ENCODE assay signal across 28 cellular contexts in the genomic region with DNA sequence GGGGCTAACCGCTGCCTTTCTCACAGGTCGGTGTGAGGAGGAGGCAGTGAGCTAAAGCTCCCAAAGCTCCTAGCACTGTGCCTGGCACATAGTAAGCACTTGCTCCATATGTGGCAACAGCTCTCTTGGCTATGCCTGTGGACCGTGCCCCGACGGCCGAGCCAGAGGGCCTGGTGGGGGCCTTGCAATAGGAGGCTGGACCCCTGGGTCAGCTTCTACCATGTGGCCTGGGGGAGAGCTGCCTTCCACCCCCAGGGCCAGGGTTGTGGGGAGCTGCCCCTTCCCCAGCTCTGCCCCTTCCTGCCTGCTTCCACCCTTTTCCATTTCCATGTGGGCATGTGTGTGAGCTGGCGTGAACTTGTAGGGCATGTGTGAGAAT. TPM values are rescaled to one million over a fixed set of nuclear protein-coding genes. Genes with fewer than 3 reads are reported as not detected.
DNase-seq lines count a peak whose midpoint lies in the region; ATAC-seq and TF ChIP-seq lines count a peak whose summit lies in the region.
"Had no signal": no experiment of that assay in that cellular context is flagged by ENCODE, and none has a peak within 500 bp of the region (broad histone marks: within the 10 kb centered on the region; RNA-seq: fewer than 3 reads in every experiment).

No MANE protein-coding gene starts in this region.

- in situ Hi-C loops in IMR-90 (cut with MboI; ENCODE audit: low sequenced_read_pairs) = no loop called here

- H2AFZ ChIP-seq in IMR-90 (replicated peaks; ENCODE audit: low read length, poor library complexity) = peak overlapping the region; percentile 32

- no peak overlapping the region for H2BK5ac ChIP-seq in IMR-90 (ENCODE audit: low read depth, low read length, poor library complexity, severe bottlenecking)

- TF ChIP-seq POLR2A in IMR-90 (IDR thresholded peaks at IDR 0.05; ENCODE audit: low read depth, low read length) = no peak
- no peak for TF ChIP-seq POLR2A in NB4 (IDR thresholded peaks at IDR 0.05; ENCODE audit: extremely low read depth, insufficient read length)
- TF ChIP-seq POLR2A in spleen (IDR thresholded peaks at IDR 0.05) = no peak

- H2BK20ac ChIP-seq in IMR-90 (ENCODE audit: low read depth, low read length) = no peak overlapping the region

- TF ChIP-seq CTCF in IMR-90 (conservative IDR thresholded peaks at IDR 0.05; ENCODE audit: low read depth, low read length) (no peak), NB4 (IDR thresholded peaks at IDR 0.05; ENCODE audit: low read depth, low read length) (no peak), RWPE1 (conservative IDR thresholded peaks at IDR 0.05; ENCODE audit: low read depth) (no peak), spleen (IDR thresholded peaks at IDR 0.05 in 8 of 11, conservative IDR thresholded peaks at IDR 0.05 in 3 of 11) (no peak)

- H2AK5ac ChIP-seq in IMR-90 (ENCODE audit: low read depth, low read length) = no peak overlapping the region

- no peak overlapping the region for H3K4me2 ChIP-seq in IMR-90 (ENCODE audit: low read depth, low read length)
- H3K4me2 ChIP-seq: BLaER1 had no signal

- no peak overlapping the region for H3K4ac ChIP-seq in IMR-90 (ENCODE audit: low read depth, low read length)

- no peak for TF ChIP-seq RAD21 in IMR-90 (IDR thresholded peaks at IDR 0.05; ENCODE audit: low read length)

- dilution Hi-C loops in IMR-90 (cut with HindIII; ENCODE audit: low sequenced_read_pairs, unreplicated experiment) = no loop called here

- peak overlapping the region; percentile 42 for H2AK9ac ChIP-seq in IMR-90 (replicated peaks; ENCODE audit: low read depth, low read length, poor library complexity)

- no peak overlapping the region for H3K56ac ChIP-seq in IMR-90 (ENCODE audit: extremely low read depth, insufficient read depth, low read length)

- CTCF ChIA-PET in IMR-90 (lab: Yijun Ruan, JAX) = no interaction called here
- CTCF ChIA-PET in RWPE1 (lab: Yijun Ruan, JAX) = no interaction called here

- H4K91ac ChIP-seq in IMR-90 (ENCODE audit: insufficient read depth, low read depth, low read length) = no peak overlapping the region

- intact Hi-C loops in IMR-90 (cut with micrococcal nuclease) (no loop called here), spleen (cut with DNase I; ENCODE audit: low total_unique reads) (no loop called here)

- ATAC-seq in IMR-90 (ENCODE audit: low read depth) (no peak), HG02763 (IDR thresholded peaks at IDR 0.05; ENCODE audit: unreplicated experiment) (no peak)

- H3K27me3 ChIP-seq in IMR-90 (ENCODE audit: control insufficient read depth, insufficient read depth, low read length) (no peaks in the 10 kb centered on the region), spleen (replicated peaks in 1 of 7) (no peaks in the 10 kb centered on the region)
- H3K27me3 ChIP-seq: BE2C, BLaER1 had no signal

- no peak overlapping the region for H3K27ac ChIP-seq in IMR-90 (ENCODE audit: insufficient read depth, low read length)
- H3K27ac ChIP-seq in RWPE1 = peak overlapping the region; percentile 99
- H3K27ac ChIP-seq in spleen = peak overlapping the region in 6 of 8 donors; percentile 38 to 82 (median 74)
- H3K27ac ChIP-seq: BLaER1 had no signal

- no peak overlapping the region for H3K9ac ChIP-seq in IMR-90 (ENCODE audit: low read depth, low read length)
- H3K9ac ChIP-seq: BLaER1 had no signal

- H3K36me3 ChIP-seq in IMR-90 (ENCODE audit: control insufficient read depth, insufficient read depth, low read length) (peaks cover 29% of the 10 kb centered on the region), spleen (peaks cover 0 to 31% (median 2%) of the 10 kb centered on the region in 6 donors)
- H3K36me3 ChIP-seq: BE2C had no signal

- no peak overlapping the region for H4K5ac ChIP-seq in IMR-90 (ENCODE audit: low read depth, low read length)

- H3K9me3 ChIP-seq in IMR-90 (ENCODE audit: control insufficient read depth, insufficient read depth, low read length) (no peaks in the 10 kb centered on the region), spleen (no peaks in the 10 kb centered on the region)
- H3K9me3 ChIP-seq: BE2C, BLaER1 had no signal

- H3K14ac ChIP-seq in IMR-90 (replicated peaks; ENCODE audit: low read depth, low read length) = no peak overlapping the region

- H3K4me3 ChIP-seq in IMR-90 (ENCODE audit: insufficient read depth, low read depth, low read length) (no peak overlapping the region), NB4 (ENCODE audit: low read depth, low read length) (peak overlapping the region; percentile 55), spleen (no peak overlapping the region)
- H3K4me3 ChIP-seq: BLaER1, GM12878 had no signal

- H3K23ac ChIP-seq in IMR-90 (ENCODE audit: low read depth, low read length) = no peak overlapping the region

- H3K9me1 ChIP-seq in IMR-90 (ENCODE audit: insufficient read depth, low read length) = peaks cover 15% of the 10 kb centered on the region

- no peak overlapping the region for H3K18ac ChIP-seq in IMR-90 (ENCODE audit: low read depth, low read length)

- H4K8ac ChIP-seq in IMR-90 (ENCODE audit: low read depth in 2 of 2, low read length in 2 of 2) = no peak overlapping the region

- WGBS in IMR-90 (ENCODE audit: extremely low coverage in 2 of 2, insufficient read length in 1 of 2), 2 experiments = 96% methylated on average over 4 of the region's 7 CpGs; no CpG with 5 or more reads in 1 of the 2 experiments
- WGBS in spleen, 5 donors = 90 to 93% (median 91%) methylated on average over 4 to 7 of the region's 7 CpGs

- no peak overlapping the region for H2BK15ac ChIP-seq in IMR-90 (ENCODE audit: low read depth, low read length)

- H3K4me1 ChIP-seq in IMR-90 (ENCODE audit: control insufficient read depth, insufficient read depth, low read length) (peaks cover 13% of the 10 kb centered on the region), spleen (peaks cover 8 to 85% (median 57%) of the 10 kb centered on the region in 6 donors)
- H3K4me1 ChIP-seq: BE2C had no signal

- H4K20me1 ChIP-seq in IMR-90 (ENCODE audit: insufficient read depth, low read length) = no peaks in the 10 kb centered on the region; the same call in 1 of the 2 replicates

- peaks cover 5 to 41% of the 10 kb centered on the region in 2 experiments for H3K79me1 ChIP-seq in IMR-90 (ENCODE audit: low read depth in 1 of 2, low read length in 2 of 2)

- no TSS peak for BruUV-seq in IMR-90 (replicated peaks; lab: Mats Ljungman, UMichigan)

- POLR2A ChIA-PET in IMR-90 (lab: Charles Lee; ENCODE audit: unreplicated experiment) (no interaction called here), RWPE1 (lab: Yijun Ruan, JAX; ENCODE audit: low non-redundant PET) (interaction anchor here (0.6 to 0.7 kb wide), 2 partner anchors 54 to 470 kb away, joined by 3 read pairs; no protein-coding TSS in a partner anchor)

- H2BK120ac ChIP-seq in IMR-90 (ENCODE audit: low read depth, low read length) = no peak overlapping the region

- DNase-seq in IMR-90 (no peak), NB4 (ENCODE audit: low read depth) (no peak), RWPE1 (ENCODE audit: low spot score) (no peak), spleen (no peak), T1000 (lab: John Stamatoyannopoulos, UW) (no peak), SHP77 treated with DMSO at 0.1 percent for 48 hours (lab: John Stamatoyannopoulos, UW) (no peak)
- DNase-seq: 8988T; BE2C; C1 segment of cervical spinal cord; CD4-positive, CD25-positive, alpha-beta regulatory T cell; CD8-positive, alpha-beta memory T cell; COR-L47; DMS 273 treated with DMSO at 0.1 percent for 48 hours; DMS153; DMS53; DMS79; DND-41; EL; GDM1 had no signal

TF ChIP-seq in IMR-90, 13 proteins besides CTCF, POLR2A, EP300 and RAD21:
- TF ChIP-seq MAZ (IDR thresholded peaks at IDR 0.05; ENCODE audit: borderline replicate concordance, low read depth, low read length) (no peak), RFX5 (IDR thresholded peaks at IDR 0.05; ENCODE audit: low read depth, low read length) (no peak)

RNA-seq across cellular contexts. Expression of a gene that starts 16.9 kb away (rescaled TPM):
- not detected in 2 replicates for total RNA-seq in IMR-90 (2012; rRNA removed)
- 0.04 TPM in 1 of 2 replicates, not detected in the other for polyA plus RNA-seq in IMR-90 (2012; rRNA removed)
- polyA plus RNA-seq in IMR-90 (2012; cell fraction: cytosol; rRNA removed) = not detected in 2 replicates
- 0.08 and 0.13 TPM in 2 replicates for polyA plus RNA-seq in IMR-90 (2012; cell fraction: nucleus; rRNA removed; ENCODE audit: low replicate concordance)
- total RNA-seq in spleen = under 1 TPM in 2 of 7 donors, not detected in 5; 0.18 to 0.44 TPM
- under 1 TPM in 1 of 3 donors, not detected in 2; 0.05 TPM for polyA plus RNA-seq in spleen
- total RNA-seq: A673; CD4-positive, alpha-beta memory T cell; CD4-positive, CD25-positive, alpha-beta regulatory T cell; CD8-positive, alpha-beta memory T cell; Daoy; G401; GM12878 had no signal
- polyA plus RNA-seq: AG04450; CD14-positive monocyte; CD4-positive, alpha-beta memory T cell; CD4-positive, CD25-positive, alpha-beta regulatory T cell; CD8-positive, alpha-beta memory T cell; GM12878 had no signal

RNA-seq across cellular contexts. Expression of a gene that starts 19.4 kb away (rescaled TPM):
- 7.3 and 9.2 TPM in 2 replicates for total RNA-seq in IMR-90 (2012; rRNA removed)
- 23.3 and 26.7 TPM in 2 replicates for polyA plus RNA-seq in IMR-90 (2012; rRNA removed)
- polyA plus RNA-seq in IMR-90 (2012; cell fraction: cytosol; rRNA removed) = 18.0 and 30.3 TPM in 2 replicates
- polyA plus RNA-seq in IMR-90 (2012; cell fraction: nucleus; rRNA removed; ENCODE audit: low replicate concordance) = 18.6 and 46.8 TPM in 2 replicates
- total RNA-seq in spleen = 100 to 1,000 TPM in 3 of 7 donors, 10 to 100 TPM in 4; 56.1 to 205 (median 98.8) TPM
- 10 to 100 TPM; 16.9 to 34.2 (median 31.7) TPM for polyA plus RNA-seq in spleen
- total RNA-seq: CD4-positive, alpha-beta memory T cell; CD8-positive, alpha-beta memory T cell had no signal
- polyA plus RNA-seq: CD14-positive monocyte; CD4-positive, alpha-beta memory T cell; CD4-positive, CD25-positive, alpha-beta regulatory T cell; CD8-positive, alpha-beta memory T cell had no signal

RNA-seq across cellular contexts. Expression of a gene that starts 30.6 kb away (rescaled TPM):
- 0.36 TPM in 1 of 2 replicates, not detected in the other for total RNA-seq in IMR-90 (2012; rRNA removed)
- 0.12 and 0.36 TPM in 2 replicates for polyA plus RNA-seq in IMR-90 (2012; rRNA removed)
- polyA plus RNA-seq in IMR-90 (2012; cell fraction: cytosol; rRNA removed) = 0.04 and 0.15 TPM in 2 replicates
- 0.37 and 0.78 TPM in 2 replicates for polyA plus RNA-seq in IMR-90 (2012; cell fraction: nucleus; rRNA removed; ENCODE audit: low replicate concordance)
- total RNA-seq in spleen = not detected
- under 1 TPM in 2 of 3 donors, not detected in 1; 0.02 to 0.07 TPM for polyA plus RNA-seq in spleen
- total RNA-seq: A673; CD4-positive, alpha-beta memory T cell; CD4-positive, CD25-positive, alpha-beta regulatory T cell; CD8-positive, alpha-beta memory T cell; Daoy; GM12878 had no signal
- polyA plus RNA-seq: CD14-positive monocyte; CD4-positive, alpha-beta memory T cell; CD4-positive, CD25-positive, alpha-beta regulatory T cell; CD8-positive, alpha-beta memory T cell had no signal
